Comparison of ENCODE assay signal across 1 cellular context in genomic region chr5:178153530-178154340, GRCh38.
TF ChIP-seq lines count a peak whose summit lies in the region.

NHP2 (minus strand) TSS chr5:178153885; CDS start chr5:178153817, 68 bp downstream.

TF ChIP-seq in HepG2, 621 proteins besides CTCF, POLR2A, EP300 and RAD21 (continued from another document and continues in another):
- no peak for TF ChIP-seq ELK4 (CRISPR knock-in tag; IDR thresholded peaks at IDR 0.05; ENCODE audit: borderline replicate concordance)
- no peak for TF ChIP-seq MLLT10 (CRISPR knock-in tag; IDR thresholded peaks at IDR 0.05)
- TF ChIP-seq KLF11 (CRISPR knock-in tag; IDR thresholded peaks at IDR 0.05) = no peak
- TF ChIP-seq ARID3A (IDR thresholded peaks at IDR 0.05; ENCODE audit: low read depth, low read length) = no peak
- peak; percentile 8; the same call in 1 of the 2 replicates for TF ChIP-seq CEBPG (CRISPR knock-in tag; IDR thresholded peaks at IDR 0.05)
- TF ChIP-seq ATF2 (CRISPR knock-in tag; IDR thresholded peaks at IDR 0.05) = no peak
- no peak for TF ChIP-seq JUND (CRISPR knock-in tag; IDR thresholded peaks at IDR 0.05)
- no peak for TF ChIP-seq ZNF784 (CRISPR knock-in tag; IDR thresholded peaks at IDR 0.05; ENCODE audit: borderline replicate concordance)
- no peak for TF ChIP-seq SRSF4 (IDR thresholded peaks at IDR 0.05; ENCODE audit: low read depth, low read length, poor library complexity, severe bottlenecking)
- no peak for TF ChIP-seq AKNA (CRISPR knock-in tag; IDR thresholded peaks at IDR 0.05; ENCODE audit: borderline replicate concordance)
- TF ChIP-seq NRL (CRISPR knock-in tag; IDR thresholded peaks at IDR 0.05; ENCODE audit: borderline replicate concordance) = peak; percentile 47; the same call in 1 of the 2 replicates
- TF ChIP-seq ZSCAN12 (CRISPR knock-in tag; IDR thresholded peaks at IDR 0.05) = no peak
- TF ChIP-seq RARG (CRISPR knock-in tag; IDR thresholded peaks at IDR 0.05; ENCODE audit: low read depth) = no peak
- no peak for TF ChIP-seq ZNF720 (CRISPR knock-in tag; IDR thresholded peaks at IDR 0.05)
- TF ChIP-seq ZNF841 (CRISPR knock-in tag; IDR thresholded peaks at IDR 0.05; ENCODE audit: borderline replicate concordance) = no peak
- TF ChIP-seq THYN1 (CRISPR knock-in tag; IDR thresholded peaks at IDR 0.05; ENCODE audit: borderline replicate concordance, low read depth) = no peak
- no peak for TF ChIP-seq ZBTB14 (CRISPR knock-in tag; IDR thresholded peaks at IDR 0.05)
- no peak for TF ChIP-seq ZNF431 (CRISPR knock-in tag; IDR thresholded peaks at IDR 0.05; ENCODE audit: borderline replicate concordance, low read depth)
- no peak for TF ChIP-seq TIGD3 (CRISPR knock-in tag; IDR thresholded peaks at IDR 0.05; ENCODE audit: borderline replicate concordance)
- TF ChIP-seq ZNF343 (CRISPR knock-in tag; IDR thresholded peaks at IDR 0.05) = 0 out of 2 replicates have a peak, but pooled peaks have one; percentile 56
- TF ChIP-seq PHB2 (IDR thresholded peaks at IDR 0.05; ENCODE audit: partially characterized antibody) = no peak
- TF ChIP-seq ZNF646 (CRISPR knock-in tag; IDR thresholded peaks at IDR 0.05) = no peak
- TF ChIP-seq HNF4G (IDR thresholded peaks at IDR 0.05; ENCODE audit: borderline replicate concordance, low read depth, low read length) = no peak
- TF ChIP-seq HNF4G (CRISPR knock-in tag; IDR thresholded peaks at IDR 0.05; ENCODE audit: borderline replicate concordance, low read depth) = 0 out of 2 replicates have a peak, but pooled peaks have one; percentile 33
- TF ChIP-seq FOSL1 (CRISPR knock-in tag; IDR thresholded peaks at IDR 0.05; ENCODE audit: borderline replicate concordance) = no peak
- peak; percentile 90 for TF ChIP-seq GMEB1 (CRISPR knock-in tag; IDR thresholded peaks at IDR 0.05; ENCODE audit: borderline replicate concordance)
- TF ChIP-seq ETV5 (CRISPR knock-in tag; IDR thresholded peaks at IDR 0.05; ENCODE audit: borderline replicate concordance) = peak; percentile 19; the same call in 1 of the 2 replicates
- TF ChIP-seq HMG20A (CRISPR knock-in tag; IDR thresholded peaks at IDR 0.05; ENCODE audit: borderline replicate concordance) = 0 out of 2 replicates have a peak, but pooled peaks have one; percentile 8
- TF ChIP-seq ZNF3 (CRISPR knock-in tag; IDR thresholded peaks at IDR 0.05) = no peak
- no peak for TF ChIP-seq ZNF382 (CRISPR knock-in tag; IDR thresholded peaks at IDR 0.05; ENCODE audit: borderline replicate concordance)
- no peak for TF ChIP-seq ZNF660 (CRISPR knock-in tag; IDR thresholded peaks at IDR 0.05; ENCODE audit: borderline replicate concordance, low read depth)
- TF ChIP-seq ZFP36L1 (CRISPR knock-in tag; IDR thresholded peaks at IDR 0.05) = no peak
- TF ChIP-seq ZNF317 (CRISPR knock-in tag; IDR thresholded peaks at IDR 0.05) = no peak
- TF ChIP-seq ARNT2 (CRISPR knock-in tag; IDR thresholded peaks at IDR 0.05; ENCODE audit: low read depth) = peak; percentile 24; the same call in 1 of the 2 replicates
- no peak for TF ChIP-seq ZNF430 (CRISPR knock-in tag; IDR thresholded peaks at IDR 0.05)
